26 cellular contexts compared by ENCODE assay signal in genomic region chr1:50278352-50278878, GRCh38.
"Had no signal": no experiment of that assay in that cellular context is flagged by ENCODE, and none has a peak within 500 bp of the region (broad histone marks: within the 10 kb centered on the region; RNA-seq: fewer than 3 reads in every experiment).

No MANE protein-coding gene starts in this region.

- H3K27me3 ChIP-seq: ascending aorta, cardiac muscle cell, SJCRH30 had no signal

- H3K27ac ChIP-seq: ascending aorta, cardiac muscle cell, SJCRH30 had no signal

- H3K9me3 Mint-ChIP-seq: activated naive CD4-positive, alpha-beta T cell treated with anti-CD3 and anti-CD28 coated beads, Interleukin-2, amount 50 U/mL, for 24 hours; activated naive CD8-positive, alpha-beta T cell treated with anti-CD3 and anti-CD28 coated beads, Interleukin-2, amount 10 ng/mL, durations not matched to agents 7 days and 5 days; activated T-cell treated with anti-CD3 and anti-CD28 coated beads, Interleukin-2, amount 50 U/mL, for 24 hours; activated T-helper 2 cell treated with anti-CD3 and anti-CD28 coated beads, Interferon-gamma antibody, Interleukin-2, Interleukin-4, amounts not matched to agents 10 μg/mL and 5 μg/mL and 100 μg/mL, durations not matched to agents 14 hours and 24 hours and 36 hours; central memory CD8-positive, alpha-beta T cell had no signal

- H3K27ac Mint-ChIP-seq: activated CD4-positive, alpha-beta T cell treated with anti-CD3 and anti-CD28 coated beads, Interleukin-2, amount 10 ng/mL, durations not matched to agents 24 days and 14 days; activated CD8-positive, alpha-beta T cell treated with anti-CD3 and anti-CD28 coated beads, Interleukin-2, amount 10 ng/mL, durations not matched to agents 7 days and 5 days; activated naive CD4-positive, alpha-beta T cell treated with anti-CD3 and anti-CD28 coated beads, Interleukin-2, amount 50 U/mL, for 24 hours; activated naive CD8-positive, alpha-beta T cell treated with anti-CD3 and anti-CD28 coated beads, Interleukin-2, amount 10 ng/mL, durations not matched to agents 7 days and 5 days; activated T-cell treated with anti-CD3 and anti-CD28 coated beads, Interleukin-2, amount 50 U/mL, for 24 hours; activated T-helper 2 cell treated with anti-CD3 and anti-CD28 coated beads, Interferon-gamma antibody, Interleukin-2, Interleukin-4, amounts not matched to agents 10 μg/mL and 5 μg/mL and 100 μg/mL, durations not matched to agents 14 hours and 24 hours and 36 hours had no signal

- H3K4me3 Mint-ChIP-seq: activated CD4-positive, alpha-beta T cell treated with anti-CD3 and anti-CD28 coated beads, Interleukin-2, amount 10 ng/mL, durations not matched to agents 24 days and 14 days; activated CD8-positive, alpha-beta T cell treated with anti-CD3 and anti-CD28 coated beads, Interleukin-2, amount 10 ng/mL, durations not matched to agents 7 days and 5 days; activated naive CD4-positive, alpha-beta T cell treated with anti-CD3 and anti-CD28 coated beads, Interleukin-2, amount 50 U/mL, for 24 hours; activated naive CD8-positive, alpha-beta T cell treated with anti-CD3 and anti-CD28 coated beads, Interleukin-2, amount 10 ng/mL, durations not matched to agents 7 days and 5 days; activated T-cell treated with anti-CD3 and anti-CD28 coated beads, Interleukin-2, amount 50 U/mL, for 24 hours; central memory CD8-positive, alpha-beta T cell had no signal

- H3K36me3 Mint-ChIP-seq: activated naive CD4-positive, alpha-beta T cell treated with anti-CD3 and anti-CD28 coated beads, Interleukin-2, amount 50 U/mL, for 24 hours; activated naive CD8-positive, alpha-beta T cell treated with anti-CD3 and anti-CD28 coated beads, Interleukin-2, amount 10 ng/mL, durations not matched to agents 7 days and 5 days had no signal

- ATAC-seq: activated CD8-positive, alpha-beta T cell treated with anti-CD3 and anti-CD28 coated beads, Interleukin-2, amount 10 ng/mL, durations not matched to agents 7 days and 5 days; K562; Panc1 had no signal

- H3K9me3 ChIP-seq: ascending aorta, SJCRH30 had no signal

- DNase-seq: activated CD4-positive, alpha-beta T cell treated with anti-CD3 and anti-CD28 coated beads, Interleukin-2, amount 10 ng/mL, durations not matched to agents 24 days and 14 days; activated CD4-positive, alpha-beta T cell treated with anti-CD3 and anti-CD28 coated beads, Interleukin-2, amount 50 U/mL, for 48 hours; activated CD8-positive, alpha-beta T cell treated with anti-CD3 and anti-CD28 coated beads, Interleukin-2, amount 10 ng/mL, durations not matched to agents 7 days and 5 days; activated gamma-delta T cell; activated naive CD4-positive, alpha-beta T cell treated with Interleukin-2 at 50 U/mL for 16 hours; activated naive CD8-positive, alpha-beta T cell treated with anti-CD3 and anti-CD28 coated beads, Interleukin-2, amount 10 ng/mL, durations not matched to agents 7 days and 5 days; activated T-cell treated with anti-CD3 and anti-CD28 coated beads, Interleukin-2, amount 50 U/mL, for 24 hours; amygdala; NCI-H1092 treated with DMSO at 0.1 percent for 48 hours; NCI-H1436; NCI-H1694; NCI-H2029 treated with DMSO at 0.1 percent for 48 hours; NCI-H345; NCI-H524 treated with DMSO at 0.1 percent for 48 hours; NCI-H748 treated with DMSO at 0.1 percent for 48 hours; SHP77; SJCRH30; SW 1271; T1000 had no signal

- H3K4me1 Mint-ChIP-seq: activated CD4-positive, alpha-beta T cell treated with anti-CD3 and anti-CD28 coated beads, Interleukin-2, amount 10 ng/mL, durations not matched to agents 24 days and 14 days; activated naive CD4-positive, alpha-beta T cell treated with anti-CD3 and anti-CD28 coated beads, Interleukin-2, amount 50 U/mL, for 24 hours; activated naive CD8-positive, alpha-beta T cell treated with anti-CD3 and anti-CD28 coated beads, Interleukin-2, amount 10 ng/mL, durations not matched to agents 7 days and 5 days; central memory CD8-positive, alpha-beta T cell had no signal

- H3K4me3 ChIP-seq: ascending aorta, cardiac muscle cell, K562, SJCRH30 had no signal

- H3K36me3 ChIP-seq: ascending aorta, cardiac muscle cell, SJCRH30 had no signal
